Comparison of ENCODE assay signal across 16 cellular contexts in the genomic region with DNA sequence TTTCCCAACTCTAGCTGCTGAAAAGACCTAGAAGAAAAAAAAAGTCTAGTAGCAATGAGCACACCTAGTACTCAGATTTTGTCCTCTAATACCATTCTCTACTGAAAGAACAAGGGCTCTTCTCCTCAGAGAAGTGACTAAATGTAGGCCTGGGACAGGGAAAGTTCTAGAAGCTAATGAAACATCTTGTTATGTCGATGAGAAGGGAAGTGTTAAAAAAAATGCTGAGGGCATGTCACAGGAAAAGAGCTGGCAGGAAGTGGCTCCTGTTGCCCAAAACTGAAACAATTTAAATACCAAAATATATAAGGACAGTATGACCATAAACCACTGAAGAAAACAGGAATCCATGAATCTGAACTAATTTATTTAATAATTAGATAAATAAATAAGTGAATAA.
DNase-seq lines count a peak whose midpoint lies in the region; ATAC-seq and TF ChIP-seq lines count a peak whose summit lies in the region.
"Had no signal": no experiment of that assay in that cellular context is flagged by ENCODE, and none has a peak within 500 bp of the region (broad histone marks: within the 10 kb centered on the region; RNA-seq: fewer than 3 reads in every experiment).

No MANE protein-coding gene starts in this region.

- H3K36me3 Mint-ChIP-seq in T-helper 17 cell (ENCODE audit: low read depth) (peaks cover 2% of the 10 kb centered on the region), natural killer cell (no peaks in the 10 kb centered on the region)
- H3K36me3 Mint-ChIP-seq in stimulated activated naive B cell treated with anti-CD40 and anti-IgM and Interleukin-4, amounts not matched to agents 10 μg/mL and 1 μg/mL and 100 μg/mL, for 72 hours, result no peaks in the 10 kb centered on the region

- H3K9me3 Mint-ChIP-seq in natural killer cell, result no peaks in the 10 kb centered on the region
- H3K9me3 Mint-ChIP-seq in stimulated activated naive B cell treated with anti-CD40 and anti-IgM and Interleukin-4, amounts not matched to agents 10 μg/mL and 1 μg/mL and 100 μg/mL, for 72 hours, result no peaks in the 10 kb centered on the region

- peak in 2 of 3 experiments; percentile 6 to 36 for DNase-seq in NCI-H1417 (lab: John Stamatoyannopoulos, UW)
- DNase-seq in NCI-H1417 treated with DMSO at 0.1 percent for 48 hours (lab: John Stamatoyannopoulos, UW), result no peak
- DNase-seq in KBM-7, result peak; percentile 45
- DNase-seq in T-helper 17 cell, result no peak
- DNase-seq in natural killer cell, result no peak
- no peak for DNase-seq in heart left ventricle
- DNase-seq in stimulated activated naive B cell treated with anti-CD40 and anti-IgM and Interleukin-4, amounts not matched to agents 10 μg/mL and 1 μg/mL and 100 μg/mL, for 72 hours, result no peak
- no peak for DNase-seq in SJCRH30
- DNase-seq: 8988T; activated CD8-positive, alpha-beta memory T cell treated with anti-CD3 and anti-CD28 coated beads for 24 hours; body of pancreas; COR-L47; GDM1; Karpas-422; psoas muscle had no signal

- intact Hi-C loops in natural killer cell (cut with micrococcal nuclease), result loop anchor here (2.0 to 10.0 kb wide), 3 partner anchors 96 to 724 kb away; no protein-coding TSS in a partner anchor
- intact Hi-C loops in heart left ventricle (cut with DNase I), result loop anchor here in 7 of 10 donors (5.0 to 10.0 kb wide), 8 partner anchors 56 to 734 kb away; a partner anchor contains a TSS

- no peak overlapping the region for H3K4me3 ChIP-seq in heart left ventricle
- no peak overlapping the region for H3K4me3 ChIP-seq in SJCRH30
- H3K4me3 ChIP-seq: body of pancreas, psoas muscle, suprapubic skin had no signal

- H3K4me1 ChIP-seq in heart left ventricle, result peaks cover 0 to 62% (median 25%) of the 10 kb centered on the region in 12 donors
- peaks cover 8% of the 10 kb centered on the region for H3K4me1 ChIP-seq in SJCRH30
- H3K4me1 ChIP-seq: body of pancreas had no signal

- TF ChIP-seq CTCF in natural killer cell (IDR thresholded peaks at IDR 0.05) (no peak), heart left ventricle (IDR thresholded peaks at IDR 0.05) (no peak)

- TF ChIP-seq POLR2A in heart left ventricle (IDR thresholded peaks at IDR 0.05), result no peak

- H3K4me3 Mint-ChIP-seq in T-helper 17 cell, result peak overlapping the region; percentile 66
- H3K4me3 Mint-ChIP-seq in natural killer cell, result peak overlapping the region; percentile 70
- H3K4me3 Mint-ChIP-seq in stimulated activated naive B cell treated with anti-CD40 and anti-IgM and Interleukin-4, amounts not matched to agents 10 μg/mL and 1 μg/mL and 100 μg/mL, for 72 hours, result no peak overlapping the region

- H3K36me3 ChIP-seq in heart left ventricle, result no peaks in the 10 kb centered on the region
- no peaks in the 10 kb centered on the region for H3K36me3 ChIP-seq in SJCRH30
- H3K36me3 ChIP-seq: suprapubic skin had no signal

- H3K27ac ChIP-seq in heart left ventricle (peak overlapping the region in 1 of 12 donors; percentile 59), SJCRH30 (no peak overlapping the region)
- H3K27ac ChIP-seq: body of pancreas, psoas muscle, suprapubic skin had no signal

- no peaks in the 10 kb centered on the region for H3K9me3 ChIP-seq in T-helper 17 cell (ENCODE audit: control insufficient read depth, low read length, poor library complexity, severe bottlenecking)
- peaks cover 0 to 5% (median 0%) of the 10 kb centered on the region in 12 donors for H3K9me3 ChIP-seq in heart left ventricle
- H3K9me3 ChIP-seq in SJCRH30 (replicated peaks), result no peaks in the 10 kb centered on the region
- H3K9me3 ChIP-seq: body of pancreas, psoas muscle, suprapubic skin had no signal

- no peaks in the 10 kb centered on the region for H3K27me3 Mint-ChIP-seq in T-helper 17 cell
- no peaks in the 10 kb centered on the region for H3K27me3 Mint-ChIP-seq in natural killer cell (ENCODE audit: low read depth in 2 of 2)
- H3K27me3 Mint-ChIP-seq in stimulated activated naive B cell treated with anti-CD40 and anti-IgM and Interleukin-4, amounts not matched to agents 10 μg/mL and 1 μg/mL and 100 μg/mL, for 72 hours, result no peaks in the 10 kb centered on the region

- in situ Hi-C loops in KBM-7 (cut with MboI; ENCODE audit: low pct_unique_long_range_greater_than_20kb, low sequenced_read_pairs), result no loop called here

- peaks cover 12% of the 10 kb centered on the region for H3K4me1 Mint-ChIP-seq in T-helper 17 cell
- H3K4me1 Mint-ChIP-seq in natural killer cell, result peaks cover 26 to 31% of the 10 kb centered on the region in 2 donors
- peaks cover 6 to 17% of the 10 kb centered on the region in 2 donors for H3K4me1 Mint-ChIP-seq in stimulated activated naive B cell treated with anti-CD40 and anti-IgM and Interleukin-4, amounts not matched to agents 10 μg/mL and 1 μg/mL and 100 μg/mL, for 72 hours

- WGBS in heart left ventricle, 4 donors, result 39 to 68% (median 60%) methylated on average over 1 of the region's 1 CpG

- H3K27me3 ChIP-seq in heart left ventricle (no peaks in the 10 kb centered on the region), SJCRH30 (no peaks in the 10 kb centered on the region)
- H3K27me3 ChIP-seq: body of pancreas, suprapubic skin had no signal

- ATAC-seq in T-helper 17 cell (no peak), natural killer cell (peak; percentile 73 to 79 (median 75)), heart left ventricle (no peak)
- no peak for ATAC-seq in stimulated activated naive B cell treated with anti-CD40 and anti-IgM and Interleukin-4, amounts not matched to agents 10 μg/mL and 1 μg/mL and 100 μg/mL, for 72 hours (replicated peaks)
- ATAC-seq: body of pancreas, psoas muscle had no signal

- H3K27ac Mint-ChIP-seq in T-helper 17 cell, result peak overlapping the region; percentile 9
- H3K27ac Mint-ChIP-seq in natural killer cell, result peak overlapping the region; percentile 75 to 86
- H3K27ac Mint-ChIP-seq in stimulated activated naive B cell treated with anti-CD40 and anti-IgM and Interleukin-4, amounts not matched to agents 10 μg/mL and 1 μg/mL and 100 μg/mL, for 72 hours, result no peak overlapping the region

Comparison
In these comparisons a context has a peak if more than half of its experiments do, and no peak if none do; other contexts are left out.
1. DNase-seq: peak in NCI-H1417 (2 of 3) and KBM-7 (single experiment); none in NCI-H1417 treated with DMSO at 0.1 percent for 48 hours (single experiment), T-helper 17 cell (0 of 3), natural killer cell (single experiment), heart left ventricle (0 of 5), stimulated activated naive B cell treated with anti-CD40 and anti-IgM and Interleukin-4, amounts not matched to agents 10 μg/mL and 1 μg/mL and 100 μg/mL, for 72 hours (single experiment) and SJCRH30 (0 of 2).
2. ATAC-seq: peak in natural killer cell (3 of 3); none in T-helper 17 cell (single experiment), heart left ventricle (0 of 4) and stimulated activated naive B cell treated with anti-CD40 and anti-IgM and Interleukin-4, amounts not matched to agents 10 μg/mL and 1 μg/mL and 100 μg/mL, for 72 hours (0 of 2).
3. H3K4me3 Mint-ChIP-seq: peak in T-helper 17 cell (single experiment) and natural killer cell (single experiment); none in stimulated activated naive B cell treated with anti-CD40 and anti-IgM and Interleukin-4, amounts not matched to agents 10 μg/mL and 1 μg/mL and 100 μg/mL, for 72 hours (0 of 2).